30 cellular contexts compared by ENCODE assay signal in the genomic region with DNA sequence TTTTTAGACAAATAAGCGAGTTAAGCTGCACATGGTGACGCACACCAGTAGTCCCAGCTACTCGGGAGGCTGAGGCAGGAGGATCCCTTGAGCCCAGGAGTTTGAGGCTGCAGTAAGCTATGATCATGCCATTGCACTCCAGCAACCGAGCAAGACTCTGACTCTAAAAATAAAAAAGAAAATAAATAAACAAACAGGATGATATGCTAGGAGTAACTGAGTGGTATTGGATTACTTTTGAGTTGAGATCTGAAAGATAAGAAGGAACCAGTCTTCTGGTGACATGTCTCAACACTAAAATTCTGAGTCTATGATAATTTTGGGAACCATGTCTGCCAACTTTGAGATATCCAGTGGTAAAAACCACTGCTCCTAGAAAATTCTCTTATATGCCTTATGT.
"Had no signal": no experiment of that assay in that cellular context is flagged by ENCODE, and none has a peak within 500 bp of the region (broad histone marks: within the 10 kb centered on the region; RNA-seq: fewer than 3 reads in every experiment).

No MANE protein-coding gene starts in this region.

- H3K27me3 Mint-ChIP-seq: activated B cell treated with CpG ODN at 0.5 μM for 24 hours; activated CD8-positive, alpha-beta T cell treated with anti-CD3 and anti-CD28 coated beads for 36 hours; activated naive CD8-positive, alpha-beta T cell; T-cell had no signal

- DNase-seq: activated B cell treated with CpG ODN at 0.5 μM for 24 hours; activated CD4-positive, alpha-beta T cell treated with anti-CD3 and anti-CD28 coated beads for 48 hours; activated CD4-positive, alpha-beta T cell treated with anti-CD3 and anti-CD28 coated beads, Interleukin-2, amount 50 U/mL, for 1 hour; activated CD4-positive, alpha-beta T cell treated with anti-CD3 and anti-CD28 coated beads, Interleukin-2, amount 50 U/mL, for 48 hours; activated CD8-positive, alpha-beta memory T cell treated with anti-CD3 and anti-CD28 coated beads for 24 hours; activated CD8-positive, alpha-beta T cell treated with anti-CD3 and anti-CD28 coated beads for 36 hours; activated gamma-delta T cell treated with Interleukin-2 at 50 U/mL for 16 hours; activated naive CD4-positive, alpha-beta T cell treated with anti-CD3 and anti-CD28 coated beads, Interleukin-2, amount 50 U/mL, for 16 hours; activated naive CD4-positive, alpha-beta T cell treated with Interleukin-2 at 50 U/mL for 16 hours; activated T-cell treated with anti-CD3 and anti-CD28 coated beads, Interleukin-2, amount 50 U/mL, for 4 hours; amniotic stem cell; anterior cingulate cortex; central memory CD4-positive, alpha-beta T cell; cerebellar nuclear complex; colonic mucosa; dorsolateral prefrontal cortex; effector memory CD4-positive, alpha-beta T cell; erythroblast; esophagus squamous epithelium; foreskin melanocyte; heart right ventricle; T-cell; T1000; WERI-Rb-1 had no signal

- H3K36me3 ChIP-seq: colonic mucosa, esophagus squamous epithelium, WERI-Rb-1 had no signal

- H3K27me3 ChIP-seq: colonic mucosa, dorsolateral prefrontal cortex, esophagus squamous epithelium, gastroesophageal sphincter, heart right ventricle, hepatocyte had no signal

- H3K9me3 ChIP-seq: colonic mucosa, esophagus squamous epithelium, gastroesophageal sphincter, heart right ventricle had no signal

- H3K4me3 ChIP-seq: colonic mucosa, esophagus squamous epithelium, gastroesophageal sphincter, heart right ventricle, hepatocyte had no signal

- H3K4me1 ChIP-seq: colonic mucosa, esophagus squamous epithelium, gastroesophageal sphincter, heart right ventricle had no signal

- H3K9me3 Mint-ChIP-seq: activated B cell treated with CpG ODN at 0.5 μM for 24 hours; activated CD8-positive, alpha-beta T cell treated with anti-CD3 and anti-CD28 coated beads for 36 hours; activated T-cell treated with anti-CD3 and anti-CD28 coated beads, Interleukin-2, amount 50 U/mL, for 4 hours; T-cell; T-helper 1 cell treated with Interleukin-12 subunit alpha and Interleukin-12 subunit beta and Interleukin-4 antibody, amounts not matched to agents 30 μg/mL and 1 μg/mL, for 36 hours; T-helper 2 cell treated with Interferon-gamma antibody and Interleukin-4, amounts not matched to agents 5 μg/mL and 100 μg/mL, for 36 hours had no signal

- ATAC-seq: activated CD4-positive, CD25-positive, alpha-beta regulatory T cell treated with anti-CD3 and anti-CD28 coated beads, Interleukin-2, amount 50 U/mL, for 24 hours; activated CD8-positive, alpha-beta T cell treated with anti-CD3 and anti-CD28 coated beads for 36 hours; activated T-cell treated with anti-CD3 and anti-CD28 coated beads, Interleukin-2, amount 50 U/mL, for 4 hours; gastroesophageal sphincter; heart right ventricle; T-cell had no signal

- H3K27ac ChIP-seq: colonic mucosa, esophagus squamous epithelium, gastroesophageal sphincter, heart right ventricle, hepatocyte, WERI-Rb-1 had no signal

- H3K27ac Mint-ChIP-seq: activated B cell treated with CpG ODN at 0.5 μM for 24 hours; activated naive CD8-positive, alpha-beta T cell; T-cell; T-helper 1 cell treated with Interleukin-12 subunit alpha and Interleukin-12 subunit beta and Interleukin-4 antibody, amounts not matched to agents 30 μg/mL and 1 μg/mL, for 36 hours; T-helper 2 cell treated with Interferon-gamma antibody and Interleukin-4, amounts not matched to agents 5 μg/mL and 100 μg/mL, for 36 hours had no signal

- H3K4me3 Mint-ChIP-seq: activated B cell treated with CpG ODN at 0.5 μM for 24 hours; activated CD8-positive, alpha-beta T cell treated with anti-CD3 and anti-CD28 coated beads for 36 hours; activated naive CD8-positive, alpha-beta T cell; activated T-cell treated with anti-CD3 and anti-CD28 coated beads, Interleukin-2, amount 50 U/mL, for 4 hours; T-cell; T-helper 1 cell treated with Interleukin-12 subunit alpha and Interleukin-12 subunit beta and Interleukin-4 antibody, amounts not matched to agents 30 μg/mL and 1 μg/mL, for 36 hours; T-helper 2 cell treated with Interferon-gamma antibody and Interleukin-4, amounts not matched to agents 5 μg/mL and 100 μg/mL, for 36 hours had no signal
